1 cellular context compared by ENCODE assay signal in the genomic region with DNA sequence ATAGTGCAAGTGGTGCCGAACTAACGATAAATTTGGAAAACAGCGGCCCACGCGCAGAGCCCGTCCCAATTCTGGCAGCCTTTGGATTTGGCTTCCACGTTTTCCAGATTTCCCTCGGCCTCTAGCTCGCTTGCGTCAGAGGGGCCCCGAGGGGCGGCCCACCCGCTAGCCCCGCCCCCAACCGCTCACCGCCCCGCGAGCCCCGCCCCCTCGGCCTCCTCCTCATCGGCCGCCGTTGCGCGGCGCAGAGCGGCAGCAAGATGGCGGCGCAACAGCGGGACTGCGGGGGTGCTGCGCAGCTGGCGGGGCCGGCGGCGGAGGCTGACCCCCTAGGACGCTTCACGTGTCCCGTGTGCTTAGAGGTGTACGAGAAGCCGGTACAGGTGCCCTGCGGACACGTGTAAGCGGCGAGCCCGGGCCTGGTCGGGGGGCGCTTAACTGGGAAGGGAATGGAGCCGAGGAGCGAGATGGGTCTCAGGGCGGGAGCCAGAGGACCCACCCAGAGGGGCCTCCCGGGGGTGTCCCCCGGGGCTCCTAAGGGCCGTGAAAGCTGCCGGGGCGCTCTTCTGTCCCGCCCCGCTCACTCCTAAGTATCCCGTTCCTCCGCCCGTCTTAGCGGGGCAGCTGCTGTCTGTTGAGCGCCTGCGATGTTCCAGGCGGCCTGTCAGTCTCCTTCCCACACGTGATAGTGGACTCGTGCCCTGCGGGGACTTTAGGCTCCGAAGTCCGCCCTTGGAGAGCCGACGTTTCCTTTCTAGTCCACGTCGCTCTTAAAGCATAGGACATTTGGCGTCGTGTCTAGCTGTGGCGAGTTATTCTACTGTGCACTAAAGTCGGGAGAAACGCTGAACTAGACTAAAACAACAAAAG.
TF ChIP-seq lines count a peak whose summit lies in the region.

A gene with protein sequence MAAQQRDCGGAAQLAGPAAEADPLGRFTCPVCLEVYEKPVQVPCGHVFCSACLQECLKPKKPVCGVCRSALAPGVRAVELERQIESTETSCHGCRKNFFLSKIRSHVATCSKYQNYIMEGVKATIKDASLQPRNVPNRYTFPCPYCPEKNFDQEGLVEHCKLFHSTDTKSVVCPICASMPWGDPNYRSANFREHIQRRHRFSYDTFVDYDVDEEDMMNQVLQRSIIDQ (plus strand): TSS at position 245 of the 870 bp plus-strand sequence. CDS start 16 bp downstream, at position 261.

TF ChIP-seq in HepG2, 621 proteins besides CTCF, POLR2A, EP300 and RAD21 (continued from another document and continues in another):
- TF ChIP-seq, protein P1, sequence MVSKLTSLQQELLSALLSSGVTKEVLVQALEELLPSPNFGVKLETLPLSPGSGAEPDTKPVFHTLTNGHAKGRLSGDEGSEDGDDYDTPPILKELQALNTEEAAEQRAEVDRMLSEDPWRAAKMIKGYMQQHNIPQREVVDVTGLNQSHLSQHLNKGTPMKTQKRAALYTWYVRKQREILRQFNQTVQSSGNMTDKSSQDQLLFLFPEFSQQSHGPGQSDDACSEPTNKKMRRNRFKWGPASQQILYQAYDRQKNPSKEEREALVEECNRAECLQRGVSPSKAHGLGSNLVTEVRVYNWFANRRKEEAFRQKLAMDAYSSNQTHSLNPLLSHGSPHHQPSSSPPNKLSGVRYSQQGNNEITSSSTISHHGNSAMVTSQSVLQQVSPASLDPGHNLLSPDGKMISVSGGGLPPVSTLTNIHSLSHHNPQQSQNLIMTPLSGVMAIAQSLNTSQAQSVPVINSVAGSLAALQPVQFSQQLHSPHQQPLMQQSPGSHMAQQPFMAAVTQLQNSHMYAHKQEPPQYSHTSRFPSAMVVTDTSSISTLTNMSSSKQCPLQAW (CRISPR knock-in tag; IDR thresholded peaks at IDR 0.05), result peak; percentile 44; the same call in 1 of the 2 replicates
- TF ChIP-seq TEAD2 (CRISPR knock-in tag; IDR thresholded peaks at IDR 0.05), result no peak
- TF ChIP-seq ZNF564 (CRISPR knock-in tag; IDR thresholded peaks at IDR 0.05), result peak; percentile 61
- TF ChIP-seq DRAP1 (CRISPR knock-in tag; IDR thresholded peaks at IDR 0.05), result peak; percentile 91
- TF ChIP-seq CENPBD1 (CRISPR knock-in tag; IDR thresholded peaks at IDR 0.05; ENCODE audit: borderline replicate concordance, low read depth), result no peak
- peak; percentile 65 for TF ChIP-seq TARDBP (CRISPR knock-in tag; IDR thresholded peaks at IDR 0.05)
- TF ChIP-seq RFX5 (IDR thresholded peaks at IDR 0.05; ENCODE audit: low read depth, low read length), result 0 out of 2 replicates have a peak, but pooled peaks have one; percentile 9
- TF ChIP-seq YY1 (IDR thresholded peaks at IDR 0.05; ENCODE audit: insufficient read depth, insufficient replicate concordance, low read depth, low read length), result peak; percentile 99
- TF ChIP-seq E2F2 (CRISPR knock-in tag; IDR thresholded peaks at IDR 0.05; ENCODE audit: borderline replicate concordance), result 0 out of 2 replicates have a peak, but pooled peaks have one; percentile 24
- TF ChIP-seq ZNF431 (CRISPR knock-in tag; IDR thresholded peaks at IDR 0.05; ENCODE audit: borderline replicate concordance, low read depth), result no peak
- no peak for TF ChIP-seq ZNF136 (CRISPR knock-in tag; IDR thresholded peaks at IDR 0.05; ENCODE audit: low read depth)
- TF ChIP-seq ZNF17 (CRISPR knock-in tag; IDR thresholded peaks at IDR 0.05), result no peak
- no peak for TF ChIP-seq ZNF703 (CRISPR knock-in tag; IDR thresholded peaks at IDR 0.05; ENCODE audit: borderline replicate concordance)
- no peak; the same call in 1 of the 2 replicates for TF ChIP-seq ZNF724P (CRISPR knock-in tag; IDR thresholded peaks at IDR 0.05; ENCODE audit: borderline replicate concordance)
- no peak for TF ChIP-seq FLYWCH1 (CRISPR knock-in tag; IDR thresholded peaks at IDR 0.05)
- TF ChIP-seq TCF12 (IDR thresholded peaks at IDR 0.05), result no peak
- no peak for TF ChIP-seq TCF12 (CRISPR knock-in tag; IDR thresholded peaks at IDR 0.05)
- peak; percentile 80; the same call in 1 of the 2 replicates for TF ChIP-seq IRF2 (CRISPR knock-in tag; IDR thresholded peaks at IDR 0.05)
- TF ChIP-seq NKX3-1 (CRISPR knock-in tag; IDR thresholded peaks at IDR 0.05), result peak; percentile 84
- TF ChIP-seq ZNF629 (CRISPR knock-in tag; conservative IDR thresholded peaks at IDR 0.05), result 0 out of 2 replicates have a peak, but pooled peaks have one; percentile 26
- no peak for TF ChIP-seq FOXK2 (IDR thresholded peaks at IDR 0.05)
- TF ChIP-seq, protein P2, sequence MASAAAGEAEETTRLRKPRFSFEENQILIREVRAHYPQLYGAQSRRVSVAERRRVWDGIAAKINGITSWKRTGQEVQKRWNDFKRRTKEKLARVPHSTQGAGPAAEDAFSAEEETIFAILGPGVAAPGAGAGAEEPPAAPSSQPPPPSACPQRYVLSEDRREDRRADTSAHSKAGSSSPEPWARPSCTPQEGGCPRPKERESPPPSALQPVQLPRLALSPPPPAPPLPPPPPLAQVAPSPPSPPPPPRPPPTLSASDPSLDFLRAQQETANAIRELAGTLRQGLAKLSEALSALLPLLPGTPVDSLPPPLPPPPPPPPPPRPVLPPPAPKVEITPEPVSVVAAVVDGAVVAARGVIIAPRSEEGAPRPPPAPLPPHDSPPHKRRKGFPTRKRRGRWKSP (CRISPR knock-in tag; IDR thresholded peaks at IDR 0.05), result peak; percentile 99
- peak; percentile 78 for TF ChIP-seq GMEB1 (CRISPR knock-in tag; IDR thresholded peaks at IDR 0.05; ENCODE audit: borderline replicate concordance)
- no peak for TF ChIP-seq CBX2 (IDR thresholded peaks at IDR 0.05; ENCODE audit: low read depth, low read length)
- no peak for TF ChIP-seq CBX2 (CRISPR knock-in tag; IDR thresholded peaks at IDR 0.05; ENCODE audit: low read depth)
- peak; percentile 93 for TF ChIP-seq DNMT1 (CRISPR knock-in tag; IDR thresholded peaks at IDR 0.05)
- TF ChIP-seq ZFP1 (CRISPR knock-in tag; IDR thresholded peaks at IDR 0.05), result peak; percentile 69; the same call in 1 of the 2 replicates
- TF ChIP-seq ZNF430 (CRISPR knock-in tag; IDR thresholded peaks at IDR 0.05), result 0 out of 2 replicates have a peak, but pooled peaks have one; percentile 55
- peak; percentile 69 for TF ChIP-seq E2F5 (CRISPR knock-in tag; conservative IDR thresholded peaks at IDR 0.05)
- TF ChIP-seq NBN (conservative IDR thresholded peaks at IDR 0.05), result no peak
- peak; percentile 53; the same call in 1 of the 2 replicates for TF ChIP-seq SKIL (CRISPR knock-in tag; IDR thresholded peaks at IDR 0.05; ENCODE audit: borderline replicate concordance)
- 0 out of 2 replicates have a peak, but pooled peaks have one; percentile 71 for TF ChIP-seq NFE2L1 (CRISPR knock-in tag; IDR thresholded peaks at IDR 0.05; ENCODE audit: borderline replicate concordance)
- no peak for TF ChIP-seq ZNF3 (CRISPR knock-in tag; IDR thresholded peaks at IDR 0.05)
- TF ChIP-seq MXI1 (IDR thresholded peaks at IDR 0.05; ENCODE audit: borderline replicate concordance, low read depth, low read length), result peak; percentile 79; the same call in 2 of the 3 replicates
- TF ChIP-seq HDAC1 (CRISPR knock-in tag; IDR thresholded peaks at IDR 0.05), result peak; percentile 93
- no peak for TF ChIP-seq ZBTB4 (CRISPR knock-in tag; IDR thresholded peaks at IDR 0.05; ENCODE audit: borderline replicate concordance)
- TF ChIP-seq ZNF251 (CRISPR knock-in tag; IDR thresholded peaks at IDR 0.05), result no peak
- peak in 1 of 2 experiments; percentile 72; a peak in 2 of 4 replicates for TF ChIP-seq ATF4 (CRISPR knock-in tag; IDR thresholded peaks at IDR 0.05)
- no peak for TF ChIP-seq SSRP1 (CRISPR knock-in tag; IDR thresholded peaks at IDR 0.05)
- TF ChIP-seq SMYD3 (CRISPR knock-in tag; IDR thresholded peaks at IDR 0.05), result no peak
- peak; percentile 31 for TF ChIP-seq XBP1 (CRISPR knock-in tag; IDR thresholded peaks at IDR 0.05)
- TF ChIP-seq ZNF83 (CRISPR knock-in tag; IDR thresholded peaks at IDR 0.05; ENCODE audit: borderline replicate concordance), result peak; percentile 79; the same call in 1 of the 2 replicates
- TF ChIP-seq SP5 (CRISPR knock-in tag; IDR thresholded peaks at IDR 0.05; ENCODE audit: borderline replicate concordance, low read depth), result peak; percentile 66
- peak; percentile 71 for TF ChIP-seq HOMEZ (CRISPR knock-in tag; IDR thresholded peaks at IDR 0.05; ENCODE audit: low read depth)
